Comparison of ENCODE assay signal across 9 cellular contexts in the genomic region with DNA sequence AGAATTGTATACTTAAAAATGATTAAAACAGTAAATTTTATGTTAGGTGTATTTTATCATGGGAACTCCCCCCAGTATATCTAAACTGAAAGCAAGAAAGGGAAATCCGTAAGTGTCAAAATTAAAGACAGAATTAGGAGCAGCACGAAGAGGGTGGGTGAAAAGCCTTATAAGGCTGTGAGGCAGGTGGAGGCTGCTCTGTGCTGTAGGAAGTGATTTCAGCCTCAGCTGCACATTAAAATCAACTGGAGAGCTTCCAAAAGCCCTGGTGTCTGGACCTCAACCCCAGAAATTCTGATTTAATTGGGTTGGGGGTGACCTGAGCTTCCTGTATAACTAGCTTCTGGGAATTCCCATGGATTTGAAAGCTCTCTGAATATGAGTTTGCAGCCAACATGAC.
"Had no signal": no experiment of that assay in that cellular context is flagged by ENCODE, and none has a peak within 500 bp of the region (broad histone marks: within the 10 kb centered on the region; RNA-seq: fewer than 3 reads in every experiment).

No MANE protein-coding gene starts in this region.

- ATAC-seq: left ventricle myocardium superior had no signal

- FAIRE-seq: kidney, small intestine had no signal

- DNase-seq: activated CD4-positive, alpha-beta T cell treated with anti-CD3 and anti-CD28 coated beads, Interleukin-2, amount 50 U/mL, for 1 hour; activated CD4-positive, CD25-positive, alpha-beta regulatory T cell; activated naive CD4-positive, alpha-beta T cell treated with anti-CD3 and anti-CD28 coated beads, Interleukin-2, amount 10 ng/mL, durations not matched to agents 7 days and 5 days; adrenal gland; endodermal cell; kidney; left ventricle myocardium superior; small intestine; uterus had no signal
